ENCODE assay signal across 8 cellular contexts in the genomic region with DNA sequence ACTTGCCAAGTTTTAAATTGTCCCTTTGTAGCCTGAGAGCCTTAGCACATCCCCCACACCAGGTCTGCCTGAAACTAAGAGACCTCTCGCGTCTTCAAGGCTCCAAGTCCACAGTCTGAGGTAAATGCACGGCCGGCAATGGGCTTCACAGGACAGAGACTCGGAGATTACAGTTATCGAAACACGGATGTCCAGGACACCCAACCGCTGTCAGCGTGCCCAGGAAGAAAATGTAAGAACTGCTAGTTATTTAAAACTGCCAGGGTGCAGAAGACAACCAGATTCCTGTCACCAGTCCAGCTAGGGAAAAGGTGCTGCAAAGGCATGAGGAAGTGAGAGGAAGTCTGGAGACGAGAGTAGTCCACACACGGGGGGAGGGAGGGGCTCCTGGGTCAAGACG. TPM values are rescaled to one million over a fixed set of nuclear protein-coding genes. Genes with fewer than 3 reads are reported as not detected.
DNase-seq lines count a peak whose midpoint lies in the region; ATAC-seq and TF ChIP-seq lines count a peak whose summit lies in the region.
"Had no signal": no experiment of that assay in that cellular context is flagged by ENCODE, and none has a peak within 500 bp of the region (broad histone marks: within the 10 kb centered on the region; RNA-seq: fewer than 3 reads in every experiment).

No MANE protein-coding gene starts in this region.

- H3K9me3 ChIP-seq in mesenchymal stem cell (ENCODE audit: control insufficient read depth, low read length) = no peaks in the 10 kb centered on the region

- no peak overlapping the region for H3K18ac ChIP-seq in mesenchymal stem cell (ENCODE audit: low read depth in 1 of 2, low read length in 2 of 2)

- DNase-seq in epithelial cell of esophagus (ENCODE audit: low read depth) (no peak), mesenchymal stem cell (no peak), ureter (ENCODE audit: low spot score) (peak; percentile 74), T-cell (no peak), C1 segment of cervical spinal cord (lab: John Stamatoyannopoulos, UW) (no peak), LoVo (ENCODE audit: low spot score) (no peak)

- peaks cover 2% of the 10 kb centered on the region for H3K4me1 ChIP-seq in mesenchymal stem cell (ENCODE audit: control insufficient read depth, insufficient read depth, low read depth, low read length)

- no peak overlapping the region for H4K8ac ChIP-seq in mesenchymal stem cell (ENCODE audit: low read length)

- H3K27ac Mint-ChIP-seq in T-cell = no peak overlapping the region

- WGBS in mesenchymal stem cell = 85% methylated on average over 12 of the region's 12 CpGs

- POLR2A ChIA-PET in T-cell (lab: Charles Lee) = no interaction called here

- peaks cover 8% of the 10 kb centered on the region for H3K36me3 Mint-ChIP-seq in T-cell

- no peaks in the 10 kb centered on the region for H3K27me3 ChIP-seq in mesenchymal stem cell (ENCODE audit: control insufficient read depth in 1 of 2, insufficient read depth in 1 of 2, low read length in 2 of 2)
- H3K27me3 ChIP-seq: hepatocyte had no signal

- H3K27me3 Mint-ChIP-seq in T-cell = no peaks in the 10 kb centered on the region

- H3K4ac ChIP-seq in mesenchymal stem cell (ENCODE audit: low read depth in 1 of 2, low read length in 2 of 2) = no peak overlapping the region

- ATAC-seq in HG03280 (IDR thresholded peaks at IDR 0.05; ENCODE audit: unreplicated experiment) = peak; percentile 15
- ATAC-seq in T-cell (replicated peaks in 1 of 4) = no peak

- peak overlapping the region; percentile 15 for H3K9ac ChIP-seq in mesenchymal stem cell (ENCODE audit: low read length)

- H3K36me3 ChIP-seq in mesenchymal stem cell (ENCODE audit: control insufficient read depth in 1 of 2, insufficient read depth in 2 of 2, low read depth in 1 of 2, low read length in 2 of 2) = no peaks in the 10 kb centered on the region

- H2AK5ac ChIP-seq in mesenchymal stem cell (ENCODE audit: low read length, severe bottlenecking) = no peak overlapping the region

- no peaks in the 10 kb centered on the region for H3K9me3 Mint-ChIP-seq in T-cell

- CTCF ChIA-PET in T-cell (lab: Charles Lee) = no interaction called here

- H3K14ac ChIP-seq in mesenchymal stem cell (ENCODE audit: low read length in 2 of 2) = no peak overlapping the region

- H3K79me1 ChIP-seq in mesenchymal stem cell (replicated peaks; ENCODE audit: low read length, poor library complexity, severe bottlenecking) = peaks cover 28% of the 10 kb centered on the region

- H3K4me1 Mint-ChIP-seq in T-cell = peaks cover 35 to 63% (median 57%) of the 10 kb centered on the region in 3 donors

- no peak overlapping the region for H2BK5ac ChIP-seq in mesenchymal stem cell (ENCODE audit: low read depth, low read length, poor library complexity, severe bottlenecking)

- H2BK12ac ChIP-seq in mesenchymal stem cell (ENCODE audit: low read length in 2 of 2) = no peak overlapping the region

- H3K4me3 Mint-ChIP-seq in T-cell = no peak overlapping the region

- no peak overlapping the region for H2BK120ac ChIP-seq in mesenchymal stem cell (ENCODE audit: low read depth, low read length)

- H3K4me3 ChIP-seq in epithelial cell of esophagus (ENCODE audit: low read length) (peak overlapping the region; percentile 20), mesenchymal stem cell (ENCODE audit: insufficient read depth in 1 of 2, low read depth in 1 of 2, low read length in 2 of 2) (peak overlapping the region in 1 of 2 experiments; percentile 64)
- H3K4me3 ChIP-seq: hepatocyte had no signal

- no peak overlapping the region for H3K23ac ChIP-seq in mesenchymal stem cell (ENCODE audit: low read length in 2 of 2)

- H2AFZ ChIP-seq in mesenchymal stem cell (ENCODE audit: low read depth, low read length) = no peak overlapping the region
- H2AFZ ChIP-seq: hepatocyte had no signal

- no peak overlapping the region for H4K91ac ChIP-seq in mesenchymal stem cell (ENCODE audit: low read length)

- no peak for TF ChIP-seq CTCF in epithelial cell of esophagus (IDR thresholded peaks at IDR 0.05; ENCODE audit: insufficient read depth, low read depth, low read length, missing control alignments)

- no peak overlapping the region for H3K4me2 ChIP-seq in mesenchymal stem cell (ENCODE audit: low read length, poor library complexity, severe bottlenecking)
- H3K4me2 ChIP-seq: hepatocyte had no signal

- no peak overlapping the region for H3K27ac ChIP-seq in mesenchymal stem cell (ENCODE audit: low read length, poor library complexity, severe bottlenecking)
- H3K27ac ChIP-seq: hepatocyte had no signal

- H2BK15ac ChIP-seq in mesenchymal stem cell (ENCODE audit: low read depth, poor library complexity, severe bottlenecking) = no peak overlapping the region

RNA-seq across cellular contexts. Expression of gene ZNF827, which starts 28.9 kb away (rescaled TPM):
- polyA plus RNA-seq in mesenchymal stem cell (2013, experiment 1 of 2) = 9.0 TPM
- 7.6 TPM for polyA plus RNA-seq in mesenchymal stem cell (2013, experiment 2 of 2)
- 59.4 TPM for total RNA-seq in ureter
- 10 to 100 TPM; 17.3 to 24.8 (median 18.5) TPM for total RNA-seq in T-cell
